ENCODE assay signal across 16 cellular contexts in genomic region chr1:208202333-208202987, GRCh38. TPM values are rescaled to one million over a fixed set of nuclear protein-coding genes. Genes with fewer than 3 reads are reported as not detected.
DNase-seq lines count a peak whose midpoint lies in the region; ATAC-seq and TF ChIP-seq lines count a peak whose summit lies in the region.
"Had no signal": no experiment of that assay in that cellular context is flagged by ENCODE, and none has a peak within 500 bp of the region (broad histone marks: within the 10 kb centered on the region; RNA-seq: fewer than 3 reads in every experiment).

No MANE protein-coding gene starts in this region.

- peaks cover 2% of the 10 kb centered on the region for H3K36me3 Mint-ChIP-seq in osteocyte (ENCODE audit: unreplicated experiment)
- H3K36me3 Mint-ChIP-seq in activated naive CD4-positive, alpha-beta T cell treated with anti-CD3 and anti-CD28 coated beads, Interleukin-2, amount 50 U/mL, for 72 hours, result no peaks in the 10 kb centered on the region
- H3K36me3 Mint-ChIP-seq: immature natural killer cell had no signal

- no peaks in the 10 kb centered on the region for H3K9me3 Mint-ChIP-seq in osteocyte (ENCODE audit: unreplicated experiment)
- no peaks in the 10 kb centered on the region for H3K9me3 Mint-ChIP-seq in activated naive CD4-positive, alpha-beta T cell treated with anti-CD3 and anti-CD28 coated beads, Interleukin-2, amount 50 U/mL, for 72 hours
- H3K9me3 Mint-ChIP-seq: immature natural killer cell; neural crest cell; stimulated activated naive CD8-positive, alpha-beta T cell treated with anti-CD3 and anti-CD28 coated beads, Interleukin-15, Interleukin-2, amounts not matched to agents 100 ng/mL and 50 ng/mL, for 24 hours had no signal

- peak overlapping the region; percentile 89 for H3K27ac Mint-ChIP-seq in osteocyte (ENCODE audit: unreplicated experiment)
- no peak overlapping the region for H3K27ac Mint-ChIP-seq in activated naive CD4-positive, alpha-beta T cell treated with anti-CD3 and anti-CD28 coated beads, Interleukin-2, amount 50 U/mL, for 72 hours
- H3K27ac Mint-ChIP-seq: immature natural killer cell; stimulated activated naive CD8-positive, alpha-beta T cell treated with anti-CD3 and anti-CD28 coated beads, Interleukin-15, Interleukin-2, amounts not matched to agents 100 ng/mL and 50 ng/mL, for 24 hours had no signal

- H3K27me3 Mint-ChIP-seq in osteocyte (ENCODE audit: unreplicated experiment), result no peaks in the 10 kb centered on the region
- H3K27me3 Mint-ChIP-seq: stimulated activated naive CD8-positive, alpha-beta T cell treated with anti-CD3 and anti-CD28 coated beads, Interleukin-15, Interleukin-2, amounts not matched to agents 100 ng/mL and 50 ng/mL, for 24 hours had no signal

- DNase-seq in NCI-H1105 (lab: John Stamatoyannopoulos, UW) (peak; percentile 44), osteocyte (ENCODE audit: extremely low spot score, unreplicated experiment) (no peak), erythroblast (lab: John Stamatoyannopoulos, UW) (no peak), retina (no peak), dermis blood vessel endothelial cell (no peak)
- no peak for DNase-seq in activated naive CD4-positive, alpha-beta T cell treated with anti-CD3 and anti-CD28 coated beads, Interleukin-2, amount 50 U/mL, for 72 hours (ENCODE audit: low spot score in 2 of 2)
- DNase-seq: activated CD8-positive, alpha-beta memory T cell treated with anti-CD3 and anti-CD28 coated beads, Interleukin-2, amount 50 U/mL, for 4 hours; adrenal gland; immature natural killer cell; OCI-M1; stimulated activated CD4-positive, alpha-beta T cell treated with anti-CD3 and anti-CD28 coated beads, Interleukin-2, amount 100 ng/mL, for 48 hours had no signal

- H3K4me3 Mint-ChIP-seq in osteocyte (ENCODE audit: unreplicated experiment), result no peak overlapping the region
- H3K4me3 Mint-ChIP-seq: immature natural killer cell; neural crest cell; stimulated activated naive CD8-positive, alpha-beta T cell treated with anti-CD3 and anti-CD28 coated beads, Interleukin-15, Interleukin-2, amounts not matched to agents 100 ng/mL and 50 ng/mL, for 24 hours had no signal

- TF ChIP-seq CTCF in C4-2B (conservative IDR thresholded peaks at IDR 0.05) (no peak), osteocyte (IDR thresholded peaks at IDR 0.05) (no peak)

- no peak for ATAC-seq in activated naive CD4-positive, alpha-beta T cell treated with anti-CD3 and anti-CD28 coated beads, Interleukin-2, amount 50 U/mL, for 72 hours

- H3K4me1 Mint-ChIP-seq in osteocyte (ENCODE audit: unreplicated experiment), result peaks cover 32% of the 10 kb centered on the region
- H3K4me1 Mint-ChIP-seq: immature natural killer cell had no signal

- TF ChIP-seq POLR2A in erythroblast (IDR thresholded peaks at IDR 0.05; ENCODE audit: low read length), result no peak

- H3K27ac ChIP-seq in C4-2B (peak overlapping the region; percentile 63), cingulate gyrus (ENCODE audit: low read depth, low read length) (peak overlapping the region; percentile 85)
- H3K27ac ChIP-seq: BLaER1 had no signal

RNA-seq across cellular contexts. Expression of gene PLXNA2, which starts 41.7 kb away (rescaled TPM):
- 19.5 and 20.5 TPM in 2 replicates for total RNA-seq in osteocyte
- under 1 TPM; 0.04 to 0.39 TPM for total RNA-seq in activated naive CD4-positive, alpha-beta T cell treated with anti-CD3 and anti-CD28 coated beads, Interleukin-2, amount 50 U/mL, for 72 hours
- total RNA-seq in dermis blood vessel endothelial cell, result 54.8 and 95.8 TPM in 2 replicates

Comparison
In these comparisons a context has a peak if more than half of its experiments do, and no peak if none do; other contexts are left out.
1. RNA of gene PLXNA2, which starts 41.7 kb away (total RNA-seq): 54.8 to 95.8 TPM in dermis blood vessel endothelial cell and 19.5 to 20.5 TPM in osteocyte; 0.04 to 0.39 TPM in activated naive CD4-positive, alpha-beta T cell treated with anti-CD3 and anti-CD28 coated beads, Interleukin-2, amount 50 U/mL, for 72 hours; every median in the first group is over 10 times any median in the second.